Comparison of ENCODE assay signal across 22 cellular contexts in genomic region chr17:83176272-83176955, GRCh38.
A peak's percentile ranks its signal among the peaks of the same experiment; 100 is the strongest.
DNase-seq lines count a peak whose midpoint lies in the region; ATAC-seq, FAIRE-seq and TF ChIP-seq lines count a peak whose summit lies in the region.
"Had no signal": no experiment of that assay in that cellular context is flagged by ENCODE, and none has a peak within 500 bp of the region (broad histone marks: within the 10 kb centered on the region; RNA-seq: fewer than 3 reads in every experiment).

No MANE protein-coding gene starts in this region.

- no peak overlapping the region for H3K27ac ChIP-seq in right lobe of liver
- H3K27ac ChIP-seq in HepG2 (ENCODE audit: extremely low read length, insufficient read depth, low read length), result no peak overlapping the region
- H3K27ac ChIP-seq: adrenal gland, epithelial cell of prostate, lower lobe of right lung, pancreas, SJCRH30, thyroid gland had no signal

- ATAC-seq in right lobe of liver (no peak), HepG2 (no peak), natural killer cell (no peak)
- ATAC-seq: activated T-helper 17 cell treated with anti-CD3 and anti-CD28 coated beads, Interleukin-2, amount 50 U/mL, for 72 hours; lower lobe of right lung; pancreas had no signal

- FAIRE-seq in HepG2 (lab: Jason Lieb, UNC) (no peak), D721Med (lab: Jason Lieb, UNC) (no peak)
- FAIRE-seq: pancreas had no signal

- no peak for TF ChIP-seq POLR2A in right lobe of liver (IDR thresholded peaks at IDR 0.05)
- TF ChIP-seq POLR2A in HepG2 (IDR thresholded peaks at IDR 0.05; ENCODE audit: insufficient read depth in 1 of 2, low read depth in 2 of 2, low read length in 2 of 2), result no peak

- H3K36me3 ChIP-seq in right lobe of liver, result no peaks in the 10 kb centered on the region
- no peaks in the 10 kb centered on the region for H3K36me3 ChIP-seq in HepG2 (replicated peaks in 1 of 2; ENCODE audit: control insufficient read depth in 1 of 2, insufficient read depth in 2 of 2, low read length in 2 of 2)
- H3K36me3 ChIP-seq: adrenal gland, lower lobe of right lung, pancreas, SJCRH30, thyroid gland had no signal

- BruUV-seq in HepG2 (replicated peaks; lab: Mats Ljungman, UMichigan), result no TSS peak

- H3K4me3 ChIP-seq in right lobe of liver (no peak overlapping the region), HepG2 (replicated peaks in 1 of 3; ENCODE audit: insufficient read depth in 1 of 3, low read depth in 2 of 3, low read length in 3 of 3) (no peak overlapping the region)
- H3K4me3 ChIP-seq: adrenal gland, dorsolateral prefrontal cortex, lower lobe of right lung, pancreas, SJCRH30, thyroid gland had no signal

- H2AFZ ChIP-seq in HepG2 (ENCODE audit: low read length), result no peak overlapping the region

- POLR2A ChIA-PET in HepG2 (lab: Yijun Ruan, JAX), result no interaction called here
- POLR2A ChIA-PET in activated CD4-positive, alpha-beta memory T cell treated with anti-CD3 and anti-CD28 coated beads for 36 hours (lab: Charles Lee), result no interaction called here

- H3K4me3 Mint-ChIP-seq in activated CD4-positive, alpha-beta memory T cell treated with anti-CD3 and anti-CD28 coated beads for 36 hours, result no peak overlapping the region
- H3K4me3 Mint-ChIP-seq in natural killer cell, result no peak overlapping the region
- H3K4me3 Mint-ChIP-seq: activated T-helper 17 cell treated with anti-CD3 and anti-CD28 coated beads, Interleukin-2, amount 50 U/mL, for 72 hours had no signal

- CTCF ChIA-PET in HepG2 (lab: Yijun Ruan, JAX; ENCODE audit: low intra/inter-chr PET ratio, low total read pairs), result no interaction called here
- CTCF ChIA-PET in activated CD4-positive, alpha-beta memory T cell treated with anti-CD3 and anti-CD28 coated beads for 36 hours (lab: Charles Lee), result no interaction called here

- DNase-seq in right lobe of liver (peak in 2 of 3 donors; percentile 12 to 46), HepG2 (ENCODE audit: low spot score) (no peak), natural killer cell (peak; percentile 5), D721Med (ENCODE audit: insufficient read length, low spot score) (no peak), HuH-7 (ENCODE audit: low spot score) (no peak), NAMALWA (ENCODE audit: low spot score) (no peak)
- peak; percentile 0 for DNase-seq in activated CD4-positive, alpha-beta memory T cell treated with anti-CD3 and anti-CD28 coated beads for 36 hours
- DNase-seq: foreskin fibroblast; H7; KBM-7; lower lobe of right lung; NCI-H187; NCI-H82; OCI-M1; stimulated activated naive CD4-positive, alpha-beta T cell; thyroid gland had no signal

- TF ChIP-seq EP300 in HepG2 (IDR thresholded peaks at IDR 0.05; ENCODE audit: low read depth in 2 of 2, low read length in 2 of 2) (no peak), HepG2 (CRISPR knock-in tag; IDR thresholded peaks at IDR 0.05; ENCODE audit: borderline replicate concordance) (no peak)

- H3K4me1 ChIP-seq in right lobe of liver (peaks cover 0 to 7% (median 0%) of the 10 kb centered on the region in 4 donors), HepG2 (ENCODE audit: insufficient read depth, low read length) (peaks cover 25% of the 10 kb centered on the region)
- H3K4me1 ChIP-seq: adrenal gland, lower lobe of right lung, pancreas had no signal

- WGBS in right lobe of liver (ENCODE audit: insufficient coverage, low coverage, low lambda C conversion rate, missing lambda C conversion rate), result 93% methylated on average over 7 of the region's 16 CpGs
- WGBS in HepG2 (ENCODE audit: low lambda C conversion rate), result 44% methylated on average over 15 of the region's 16 CpGs

- no peak for TF ChIP-seq RAD21 in HepG2 (CRISPR knock-in tag; IDR thresholded peaks at IDR 0.05)

- no peaks in the 10 kb centered on the region for H3K4me1 Mint-ChIP-seq in activated CD4-positive, alpha-beta memory T cell treated with anti-CD3 and anti-CD28 coated beads for 36 hours (ENCODE audit: low read depth)
- peaks cover 5 to 9% of the 10 kb centered on the region in 2 donors for H3K4me1 Mint-ChIP-seq in natural killer cell

- H3K9me3 Mint-ChIP-seq in activated CD4-positive, alpha-beta memory T cell treated with anti-CD3 and anti-CD28 coated beads for 36 hours, result no peaks in the 10 kb centered on the region
- H3K9me3 Mint-ChIP-seq in natural killer cell, result no peaks in the 10 kb centered on the region
- H3K9me3 Mint-ChIP-seq: activated T-helper 17 cell treated with anti-CD3 and anti-CD28 coated beads, Interleukin-2, amount 50 U/mL, for 72 hours had no signal

- in situ Hi-C loops in HepG2 (cut with HindIII; ENCODE audit: extremely low pct_ligation_motif_present, low pct_unique_long_range_greater_than_20kb), result no loop called here

- H3K27me3 ChIP-seq in right lobe of liver (no peaks in the 10 kb centered on the region), HepG2 (ENCODE audit: control insufficient read depth in 1 of 2, insufficient read depth in 2 of 2, low read length in 2 of 2) (peaks cover 21 to 72% of the 10 kb centered on the region in 2 experiments)
- H3K27me3 ChIP-seq: adrenal gland, pancreas, thyroid gland had no signal

- peaks cover 14% of the 10 kb centered on the region; the same call in 1 of the 2 replicates for H4K20me1 ChIP-seq in HepG2 (ENCODE audit: insufficient read depth, low read length)

- TF ChIP-seq CTCF in right lobe of liver (IDR thresholded peaks at IDR 0.05) (no peak), HepG2 (CRISPR knock-in tag; IDR thresholded peaks at IDR 0.05) (no peak), natural killer cell (IDR thresholded peaks at IDR 0.05) (no peak), D721Med (IDR thresholded peaks at IDR 0.05; ENCODE audit: insufficient read depth, missing control alignments) (no peak)

- no peak overlapping the region for H3K4me2 ChIP-seq in HepG2 (ENCODE audit: low read depth, low read length)

- H3K36me3 Mint-ChIP-seq in activated CD4-positive, alpha-beta memory T cell treated with anti-CD3 and anti-CD28 coated beads for 36 hours, result no peaks in the 10 kb centered on the region
- no peaks in the 10 kb centered on the region for H3K36me3 Mint-ChIP-seq in natural killer cell

- H3K9me3 ChIP-seq in right lobe of liver, result no peaks in the 10 kb centered on the region
- no peaks in the 10 kb centered on the region for H3K9me3 ChIP-seq in HepG2 (ENCODE audit: low read length)
- H3K9me3 ChIP-seq: adrenal gland, lower lobe of right lung, pancreas, SJCRH30, thyroid gland had no signal

- no peak overlapping the region for H3K9ac ChIP-seq in HepG2 (ENCODE audit: insufficient read depth, low read depth, low read length)

- peaks cover under 1% of the 10 kb centered on the region for H3K27me3 Mint-ChIP-seq in activated CD4-positive, alpha-beta memory T cell treated with anti-CD3 and anti-CD28 coated beads for 36 hours
- peaks cover 0 to 3% of the 10 kb centered on the region in 2 donors for H3K27me3 Mint-ChIP-seq in natural killer cell (ENCODE audit: low read depth in 2 of 2)
- H3K27me3 Mint-ChIP-seq: activated T-helper 17 cell treated with anti-CD3 and anti-CD28 coated beads, Interleukin-2, amount 50 U/mL, for 72 hours had no signal

- no peak overlapping the region for H3K27ac Mint-ChIP-seq in activated CD4-positive, alpha-beta memory T cell treated with anti-CD3 and anti-CD28 coated beads for 36 hours
- H3K27ac Mint-ChIP-seq in natural killer cell, result no peak overlapping the region
- H3K27ac Mint-ChIP-seq: activated T-helper 17 cell treated with anti-CD3 and anti-CD28 coated beads, Interleukin-2, amount 50 U/mL, for 72 hours had no signal

- no peaks in the 10 kb centered on the region for H3K79me2 ChIP-seq in HepG2 (ENCODE audit: insufficient read depth, low read length)

- intact Hi-C loops in right lobe of liver (cut with DNase I) (no loop called here), HepG2 (cut with micrococcal nuclease; ENCODE audit: unreplicated experiment) (no loop called here), natural killer cell (cut with micrococcal nuclease) (no loop called here)
- intact Hi-C loops in activated CD4-positive, alpha-beta memory T cell treated with anti-CD3 and anti-CD28 coated beads for 36 hours (cut with micrococcal nuclease), result no loop called here

TF ChIP-seq in HepG2, 621 proteins besides CTCF, POLR2A, EP300 and RAD21 (continues in another document):
- no peak for TF ChIP-seq RNF219 (CRISPR knock-in tag; IDR thresholded peaks at IDR 0.05)
- TF ChIP-seq ZNF782 (CRISPR knock-in tag; IDR thresholded peaks at IDR 0.05; ENCODE audit: borderline replicate concordance), result no peak
- no peak for TF ChIP-seq HOMEZ (CRISPR knock-in tag; IDR thresholded peaks at IDR 0.05; ENCODE audit: low read depth)
- TF ChIP-seq ZNF230 (CRISPR knock-in tag; IDR thresholded peaks at IDR 0.05), result no peak

Comparison
In these comparisons a context has a peak if more than half of its experiments do, and no peak if none do; other contexts are left out.
1. DNase-seq: peak in right lobe of liver (2 of 3), activated CD4-positive, alpha-beta memory T cell treated with anti-CD3 and anti-CD28 coated beads for 36 hours (single experiment) and natural killer cell (single experiment); none in HepG2 (single experiment), D721Med (single experiment), HuH-7 (single experiment) and NAMALWA (single experiment).